ENCODE assay signal across 16 cellular contexts in genomic region chr3:14345496-14346150, GRCh38. TPM values are rescaled to one million over a fixed set of nuclear protein-coding genes. Genes with fewer than 3 reads are reported as not detected.
DNase-seq lines count a peak whose midpoint lies in the region; ATAC-seq, FAIRE-seq and TF ChIP-seq lines count a peak whose summit lies in the region.
"Had no signal": no experiment of that assay in that cellular context is flagged by ENCODE, and none has a peak within 500 bp of the region (broad histone marks: within the 10 kb centered on the region; RNA-seq: fewer than 3 reads in every experiment).

No MANE protein-coding gene starts in this region.

- no peaks in the 10 kb centered on the region for H3K9me3 ChIP-seq in kidney (ENCODE audit: control insufficient read depth in 1 of 2, low read length in 2 of 2)
- H3K9me3 ChIP-seq: testis had no signal

- H3K9ac ChIP-seq in kidney (ENCODE audit: low read length in 2 of 2) = no peak overlapping the region
- H3K9ac ChIP-seq: parathyroid adenoma had no signal

- intact Hi-C loops in sciatic nerve (cut with DNase I) = no loop called here
- intact Hi-C loops in kidney (cut with DNase I) = no loop called here

- H3K4me3 ChIP-seq in epithelial cell of esophagus (ENCODE audit: low read length) (no peak overlapping the region), kidney (ENCODE audit: low read length in 2 of 2) (no peak overlapping the region)
- H3K4me3 ChIP-seq: testis had no signal

- peak; percentile 35 for ATAC-seq in sciatic nerve
- ATAC-seq: left lobe of liver had no signal

- no peaks in the 10 kb centered on the region for H3K36me3 ChIP-seq in kidney (ENCODE audit: control insufficient read depth in 1 of 2, insufficient read depth in 2 of 2, low read length in 2 of 2)

- FAIRE-seq in kidney (lab: Jason Lieb, UNC) = no peak

- no peaks in the 10 kb centered on the region for H3K4me1 ChIP-seq in kidney (ENCODE audit: control insufficient read depth in 1 of 2, insufficient read depth in 1 of 2, low read depth in 1 of 2, low read length in 2 of 2)

- H3K27ac ChIP-seq in kidney (ENCODE audit: low read depth in 2 of 2, low read length in 2 of 2) = no peak overlapping the region
- H3K27ac ChIP-seq: parathyroid adenoma, testis had no signal

- peak; percentile 29 for DNase-seq in HT-29 (ENCODE audit: low spot score)
- peak; percentile 54 for DNase-seq in T1000 (lab: John Stamatoyannopoulos, UW)
- DNase-seq in epithelial cell of esophagus (ENCODE audit: low read depth) = peak; percentile 46
- DNase-seq in sciatic nerve (ENCODE audit: low spot score) = no peak
- no peak for DNase-seq in kidney
- no peak for DNase-seq in anterior cingulate cortex (lab: John Stamatoyannopoulos, UW)
- DNase-seq in SIG-M5 (lab: John Stamatoyannopoulos, UW) = no peak
- DNase-seq: activated CD4-positive, alpha-beta T cell treated with anti-CD3 and anti-CD28 coated beads, Interleukin-2, amount 50 U/mL, for 4 hours; activated naive CD8-positive, alpha-beta T cell treated with anti-CD3 and anti-CD28 coated beads for 36 hours; activated T-cell treated with anti-CD3 and anti-CD28 coated beads, Interleukin-2, amount 50 U/mL, for 48 hours; AML-193; NCI-H2029; NCI-H510A treated with DMSO at 0.1 percent for 48 hours; testis had no signal

- TF ChIP-seq CTCF in epithelial cell of esophagus (IDR thresholded peaks at IDR 0.05; ENCODE audit: insufficient read depth, low read depth, low read length, missing control alignments) (no peak), kidney (IDR thresholded peaks at IDR 0.05; ENCODE audit: borderline replicate concordance, extremely low read depth, insufficient read depth) (no peak)

RNA-seq across cellular contexts. Expression of gene SLC6A6, which starts 56.8 kb away (rescaled TPM):
- total RNA-seq in HT-29 (2014; rRNA removed; shearing (Covaris generic)) = 51.5 and 55.3 TPM in 2 replicates
- 37.5 TPM for total RNA-seq in sciatic nerve
- total RNA-seq in kidney = 64.0 TPM
- polyA plus RNA-seq in kidney (ENCODE audit: insufficient read depth, low read depth, low replicate concordance) = 7.1 TPM

Comparison
In these comparisons a context has a peak if more than half of its experiments do, and no peak if none do; other contexts are left out.
1. DNase-seq: peak in HT-29 (single experiment), T1000 (single experiment) and epithelial cell of esophagus (single experiment); none in sciatic nerve (single experiment), kidney (single experiment), anterior cingulate cortex (0 of 58) and SIG-M5 (single experiment).